12 cellular contexts compared by ENCODE assay signal in the genomic region with DNA sequence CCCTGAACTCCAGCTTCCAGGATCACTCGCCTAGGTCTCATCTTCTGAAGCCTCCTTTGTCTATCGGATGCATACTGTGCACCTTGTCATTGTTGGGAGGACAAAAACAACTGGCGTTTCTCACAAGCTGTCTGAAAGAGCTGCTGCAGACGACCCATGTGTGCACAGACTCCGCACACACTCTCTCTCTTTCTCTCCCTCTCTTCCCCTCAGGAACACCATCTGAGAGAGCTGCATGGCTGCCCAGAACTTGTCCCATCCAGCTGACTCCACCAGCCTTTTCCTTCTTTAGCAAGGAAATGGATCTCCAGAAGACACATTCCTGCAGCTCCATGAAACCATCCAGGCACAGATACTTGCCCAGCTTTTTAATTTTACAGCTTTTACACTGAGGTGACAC.
DNase-seq lines count a peak whose midpoint lies in the region; ATAC-seq and TF ChIP-seq lines count a peak whose summit lies in the region.
"Had no signal": no experiment of that assay in that cellular context is flagged by ENCODE, and none has a peak within 500 bp of the region (broad histone marks: within the 10 kb centered on the region; RNA-seq: fewer than 3 reads in every experiment).

No MANE protein-coding gene starts in this region.

- ATAC-seq in SK-N-SH treated with all-trans-retinoic acid at 6 μM for 48 hours, result no peak; the same call in 2 of the 3 replicates
- peak; percentile 2; the same call in 1 of the 3 replicates for ATAC-seq in DND-41 (ENCODE audit: insufficient read depth, low read depth)
- ATAC-seq in activated naive CD8-positive, alpha-beta T cell treated with anti-CD3 and anti-CD28 coated beads, Interleukin-2, amount 10 ng/mL, durations not matched to agents 7 days and 5 days (ENCODE audit: low read depth), result no peak
- ATAC-seq in GM19328 (IDR thresholded peaks at IDR 0.05; ENCODE audit: unreplicated experiment), result no peak
- ATAC-seq: gastroesophageal sphincter had no signal

- H3K27me3 Mint-ChIP-seq in activated naive CD8-positive, alpha-beta T cell treated with anti-CD3 and anti-CD28 coated beads, Interleukin-2, amount 10 ng/mL, durations not matched to agents 7 days and 5 days, result peaks cover 5% of the 10 kb centered on the region

- H3K9me3 Mint-ChIP-seq in activated naive CD8-positive, alpha-beta T cell treated with anti-CD3 and anti-CD28 coated beads, Interleukin-2, amount 10 ng/mL, durations not matched to agents 7 days and 5 days, result peaks cover 2% of the 10 kb centered on the region

- no peaks in the 10 kb centered on the region for H3F3A ChIP-seq in SK-N-SH (replicated peaks; ENCODE audit: insufficient read depth)

- no peak overlapping the region for H2AFZ ChIP-seq in SK-N-SH (ENCODE audit: low read depth)
- H2AFZ ChIP-seq in DND-41 (ENCODE audit: low read depth, low read length), result peak overlapping the region; percentile 58

- H3K27me3 ChIP-seq in SK-N-SH (ENCODE audit: insufficient read depth) (no peaks in the 10 kb centered on the region), DND-41 (ENCODE audit: insufficient read depth, low read length, poor library complexity) (no peaks in the 10 kb centered on the region), neutrophil (no peaks in the 10 kb centered on the region)
- H3K27me3 ChIP-seq: gastroesophageal sphincter had no signal

- peaks cover 39% of the 10 kb centered on the region for H3K4me1 Mint-ChIP-seq in activated naive CD8-positive, alpha-beta T cell treated with anti-CD3 and anti-CD28 coated beads, Interleukin-2, amount 10 ng/mL, durations not matched to agents 7 days and 5 days

- TF ChIP-seq CTCF in SK-N-SH (IDR thresholded peaks at IDR 0.05), result no peak
- TF ChIP-seq CTCF in DND-41 (IDR thresholded peaks at IDR 0.05; ENCODE audit: borderline replicate concordance, extremely low read depth, low read length, poor library complexity, severe bottlenecking), result no peak
- TF ChIP-seq CTCF in neutrophil (IDR thresholded peaks at IDR 0.05), result no peak

- H3K36me3 Mint-ChIP-seq in activated naive CD8-positive, alpha-beta T cell treated with anti-CD3 and anti-CD28 coated beads, Interleukin-2, amount 10 ng/mL, durations not matched to agents 7 days and 5 days, result peaks cover 10% of the 10 kb centered on the region

- H3K4me2 ChIP-seq in SK-N-SH (no peak overlapping the region; the same call in 1 of the 2 replicates), DND-41 (ENCODE audit: insufficient read depth, low read length) (peak overlapping the region; percentile 60)

- TF ChIP-seq EP300 in SK-N-SH (IDR thresholded peaks at IDR 0.05; ENCODE audit: borderline replicate concordance in 1 of 2, low read depth in 1 of 2, low read length in 1 of 2), result no peak

- no peak for TF ChIP-seq RAD21 in SK-N-SH (IDR thresholded peaks at IDR 0.05; ENCODE audit: low read length)

- POLR2A ChIA-PET in SK-N-SH (lab: Yijun Ruan, JAX), result no interaction called here
- POLR2A ChIA-PET in activated naive CD8-positive, alpha-beta T cell treated with anti-CD3 and anti-CD28 coated beads, Interleukin-2, amount 10 ng/mL, durations not matched to agents 7 days and 5 days (lab: Charles Lee), result interaction anchor here (0.7 to 4.0 kb wide), 8 partner anchors 17 to 83 kb away, joined by 3 to 20 read pairs (median 8); partner anchors contain the start of gene MAML3

- no peak for DNase-seq in SK-N-SH
- DNase-seq in DND-41, result peak; percentile 35
- DNase-seq in activated naive CD8-positive, alpha-beta T cell treated with anti-CD3 and anti-CD28 coated beads, Interleukin-2, amount 10 ng/mL, durations not matched to agents 7 days and 5 days, result no peak
- no peak for DNase-seq in OCI-M1 (lab: John Stamatoyannopoulos, UW)
- no peak for DNase-seq in stimulated activated CD4-positive, alpha-beta T cell treated with anti-CD3 and anti-CD28 coated beads, Interleukin-15, amount 100 ng/mL, for 24 hours
- DNase-seq: NCI-H345, RPMI8226 had no signal

- H3K9me3 ChIP-seq in SK-N-SH, result no peaks in the 10 kb centered on the region
- no peaks in the 10 kb centered on the region for H3K9me3 ChIP-seq in DND-41 (ENCODE audit: insufficient read depth, low read length, severe bottlenecking)
- no peaks in the 10 kb centered on the region for H3K9me3 ChIP-seq in neutrophil
- H3K9me3 ChIP-seq: gastroesophageal sphincter, thoracic aorta had no signal

- H3K9me2 ChIP-seq in SK-N-SH, result no peaks in the 10 kb centered on the region

- CTCF ChIA-PET in SK-N-SH (lab: Yijun Ruan, JAX), result interaction anchor here (1.0 to 1.7 kb wide), 6 partner anchors 9 to 183 kb away, joined by 3 to 6 read pairs (median 4); no protein-coding TSS in a partner anchor

- peak overlapping the region; percentile 29 to 46; a peak in 2 of 4 replicates for H3K27ac ChIP-seq in SK-N-SH (ENCODE audit: low read depth in 2 of 2, low read length in 1 of 2)
- peak overlapping the region; percentile 88 for H3K27ac ChIP-seq in DND-41 (ENCODE audit: low read length)
- peak overlapping the region; percentile 43 for H3K27ac ChIP-seq in neutrophil
- H3K27ac ChIP-seq: gastroesophageal sphincter, thoracic aorta had no signal

- H3K4me3 ChIP-seq in SK-N-SH (ENCODE audit: low read depth in 2 of 2, low read length in 1 of 2), result no peak overlapping the region
- H3K4me3 ChIP-seq in DND-41 (ENCODE audit: low read depth in 1 of 2, low read length in 2 of 2), result peak overlapping the region in 1 of 2 experiments; percentile 10; a peak in 2 of 4 replicates
- H3K4me3 ChIP-seq in neutrophil (ENCODE audit: low read depth in 1 of 2, low read length in 1 of 2), result no peak overlapping the region
- H3K4me3 ChIP-seq: gastroesophageal sphincter, thoracic aorta had no signal

- no peaks in the 10 kb centered on the region for H4K20me1 ChIP-seq in SK-N-SH (ENCODE audit: insufficient read depth)
- no peaks in the 10 kb centered on the region for H4K20me1 ChIP-seq in DND-41 (ENCODE audit: insufficient read depth, low read length)

- H3K36me3 ChIP-seq in SK-N-SH (replicated peaks in 1 of 2; ENCODE audit: control insufficient read depth in 1 of 2, insufficient read depth in 2 of 2, low read length in 1 of 2), result no peaks in the 10 kb centered on the region
- no peaks in the 10 kb centered on the region for H3K36me3 ChIP-seq in DND-41 (ENCODE audit: insufficient read depth, low read length)
- no peaks in the 10 kb centered on the region for H3K36me3 ChIP-seq in neutrophil
- H3K36me3 ChIP-seq: gastroesophageal sphincter, thoracic aorta had no signal

- H3K27ac Mint-ChIP-seq in activated naive CD8-positive, alpha-beta T cell treated with anti-CD3 and anti-CD28 coated beads, Interleukin-2, amount 10 ng/mL, durations not matched to agents 7 days and 5 days, result peak overlapping the region; percentile 95

- peaks cover 6 to 19% of the 10 kb centered on the region in 2 experiments; a peak in 1 of 4 replicates for H3K4me1 ChIP-seq in SK-N-SH (ENCODE audit: control insufficient read depth in 1 of 2, insufficient read depth in 2 of 2, low read depth in 1 of 2, low read length in 1 of 2)
- H3K4me1 ChIP-seq in DND-41 (ENCODE audit: insufficient read depth, low read length), result peaks cover 41% of the 10 kb centered on the region
- peaks cover 19 to 23% of the 10 kb centered on the region in 2 experiments for H3K4me1 ChIP-seq in neutrophil (ENCODE audit: control insufficient read depth in 1 of 2, insufficient read depth in 1 of 2, low read depth in 1 of 2, low read length in 1 of 2)

- H3K79me2 ChIP-seq in SK-N-SH (ENCODE audit: insufficient read depth) (no peaks in the 10 kb centered on the region), DND-41 (ENCODE audit: insufficient read depth, low read length) (no peaks in the 10 kb centered on the region)

- WGBS in SK-N-SH (ENCODE audit: low lambda C conversion rate), result 89% methylated on average over 5 of the region's 5 CpGs

- H3K9ac ChIP-seq in SK-N-SH (no peak overlapping the region), DND-41 (ENCODE audit: low read depth, low read length) (peak overlapping the region; percentile 47)

- peak overlapping the region; percentile 73 for H3K4me3 Mint-ChIP-seq in activated naive CD8-positive, alpha-beta T cell treated with anti-CD3 and anti-CD28 coated beads, Interleukin-2, amount 10 ng/mL, durations not matched to agents 7 days and 5 days

TF ChIP-seq in SK-N-SH, 30 proteins besides CTCF, POLR2A, EP300 and RAD21 (continues in another document):
- TF ChIP-seq NRF1 (IDR thresholded peaks at IDR 0.05; ENCODE audit: low read depth, low read length) (no peak), GATA2 (CRISPR knock-in tag; IDR thresholded peaks at IDR 0.05) (no peak), EZH2phosphoT487 (IDR thresholded peaks at IDR 0.05; ENCODE audit: borderline replicate concordance, low read depth) (no peak), FOXM1 (IDR thresholded peaks at IDR 0.05; ENCODE audit: low read depth) (no peak), YY1 (IDR thresholded peaks at IDR 0.05; ENCODE audit: low read depth) (no peak), SIN3A (IDR thresholded peaks at IDR 0.05; ENCODE audit: borderline replicate concordance, low read depth, low read length) (no peak), SMC3 (IDR thresholded peaks at IDR 0.05; ENCODE audit: low read depth, low read length) (no peak), MXI1 (IDR thresholded peaks at IDR 0.05; ENCODE audit: low read depth, low read length) (no peak), RCOR1 (IDR thresholded peaks at IDR 0.05; ENCODE audit: low read length) (no peak), GABPA (IDR thresholded peaks at IDR 0.05; ENCODE audit: low read depth) (no peak), POLR2AphosphoS5 (IDR thresholded peaks at IDR 0.05; ENCODE audit: low read depth, low read length) (no peak)

TF ChIP-seq in SK-N-SH treated with all-trans-retinoic acid at 6 μM for 48 hours, 23 proteins besides CTCF, POLR2A, EP300 and RAD21 (continues in another document):
- no peak for TF ChIP-seq ZFP3 (CRISPR knock-in tag; IDR thresholded peaks at IDR 0.05)
- no peak for TF ChIP-seq GLIS3 (CRISPR knock-in tag; IDR thresholded peaks at IDR 0.05)
- TF ChIP-seq TCF4 (CRISPR knock-in tag; IDR thresholded peaks at IDR 0.05; ENCODE audit: borderline replicate concordance), result no peak
- TF ChIP-seq OSR1 (CRISPR knock-in tag; IDR thresholded peaks at IDR 0.05), result no peak
- no peak for TF ChIP-seq ESRRG (CRISPR knock-in tag; IDR thresholded peaks at IDR 0.05)
- no peak for TF ChIP-seq ISL1 (CRISPR knock-in tag; IDR thresholded peaks at IDR 0.05)

Comparison
In these comparisons a context has a peak if more than half of its experiments do, and no peak if none do; other contexts are left out.
1. H3K27ac ChIP-seq: peak in every context shown above with its lines; median percentile 88 in DND-41; 43 in neutrophil; 38 in SK-N-SH.